Comparison of ENCODE assay signal across 8 cellular contexts in the genomic region with DNA sequence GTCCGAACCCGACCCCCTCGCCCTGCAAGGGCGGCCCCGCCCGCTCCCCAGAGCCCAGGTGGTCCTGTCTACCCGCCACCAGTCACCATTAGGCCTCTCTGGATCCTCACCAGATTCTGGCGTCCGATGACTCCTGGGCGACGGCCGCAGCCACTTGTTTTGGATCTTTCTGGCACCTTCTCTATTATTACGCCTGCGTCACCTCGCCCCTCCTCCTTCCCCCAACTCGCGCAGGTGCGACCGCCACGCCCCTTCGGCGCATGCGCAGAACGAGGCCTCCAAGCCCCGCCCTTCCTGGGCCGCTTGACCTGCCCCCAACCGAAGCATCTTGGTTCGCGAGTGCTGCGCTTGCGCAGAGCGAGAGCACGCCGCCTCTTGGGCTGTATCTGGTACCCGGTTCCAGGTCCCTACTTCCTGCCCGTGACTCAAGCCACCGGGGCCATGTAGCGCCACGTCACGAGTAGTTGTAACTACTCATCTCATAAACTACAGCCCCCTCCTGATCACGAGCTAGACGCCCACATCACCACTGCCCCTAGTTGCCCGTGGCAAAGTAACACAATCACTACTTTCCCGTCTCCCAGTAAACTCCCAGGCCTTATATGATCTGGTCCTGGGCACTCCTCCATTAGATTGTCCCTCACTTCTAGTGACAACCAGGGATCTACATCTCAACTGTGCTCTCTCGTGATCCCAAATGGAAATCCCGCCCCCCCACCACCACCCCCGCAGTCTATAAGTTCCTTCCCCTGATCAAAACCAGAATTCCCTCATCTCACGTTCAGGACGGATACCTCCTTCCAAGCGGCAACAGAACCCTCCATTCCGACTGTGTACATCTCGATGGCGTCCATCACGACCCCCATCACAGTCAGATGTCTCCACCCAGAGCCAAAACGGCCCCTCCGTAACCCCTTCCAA. TPM values are rescaled to one million over a fixed set of nuclear protein-coding genes. Genes with fewer than 3 reads are reported as not detected.
DNase-seq lines count a peak whose midpoint lies in the region; FAIRE-seq and TF ChIP-seq lines count a peak whose summit lies in the region.

A gene with protein sequence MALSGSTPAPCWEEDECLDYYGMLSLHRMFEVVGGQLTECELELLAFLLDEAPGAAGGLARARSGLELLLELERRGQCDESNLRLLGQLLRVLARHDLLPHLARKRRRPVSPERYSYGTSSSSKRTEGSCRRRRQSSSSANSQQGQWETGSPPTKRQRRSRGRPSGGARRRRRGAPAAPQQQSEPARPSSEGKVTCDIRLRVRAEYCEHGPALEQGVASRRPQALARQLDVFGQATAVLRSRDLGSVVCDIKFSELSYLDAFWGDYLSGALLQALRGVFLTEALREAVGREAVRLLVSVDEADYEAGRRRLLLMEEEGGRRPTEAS (minus strand): TSS at position 156 of the 921 bp plus-strand sequence. CDS start 670 bp downstream, outside the sequence.

- no peaks in the 10 kb centered on the region for H3K9me3 Mint-ChIP-seq in activated naive CD4-positive, alpha-beta T cell treated with anti-CD3 and anti-CD28 coated beads for 36 hours

- H3K4me3 Mint-ChIP-seq in activated naive CD4-positive, alpha-beta T cell treated with anti-CD3 and anti-CD28 coated beads for 36 hours = peak within 1 kb of the TSS; percentile 96

- DNase-seq in GDM1 (lab: John Stamatoyannopoulos, UW) = peak; percentile 96
- DNase-seq in HFF-Myc (ENCODE audit: extremely low read depth, low read depth) = peak; percentile 94
- DNase-seq in NAMALWA (ENCODE audit: low spot score) = peak; percentile 99
- DNase-seq in SK-N-DZ (ENCODE audit: low spot score) = peak; percentile 92
- peak; percentile 100 for DNase-seq in activated naive CD4-positive, alpha-beta T cell treated with anti-CD3 and anti-CD28 coated beads for 36 hours
- peak; percentile 91 to 92 for DNase-seq in frontal cortex (ENCODE audit: low spot score in 2 of 2)
- peak; percentile 91 for DNase-seq in non-pigmented ciliary epithelial cell (ENCODE audit: low read depth)
- DNase-seq in superior temporal gyrus (ENCODE audit: extremely low spot score) = peak; percentile 96

- H3K27me3 Mint-ChIP-seq in activated naive CD4-positive, alpha-beta T cell treated with anti-CD3 and anti-CD28 coated beads for 36 hours (ENCODE audit: low read depth) = no peaks in the 10 kb centered on the region

- no peak for TF ChIP-seq CTCF in HFF-Myc (IDR thresholded peaks at IDR 0.05; ENCODE audit: low read depth, low read length, missing control alignments)

- peaks cover 31% of the 10 kb centered on the region for H3K36me3 Mint-ChIP-seq in activated naive CD4-positive, alpha-beta T cell treated with anti-CD3 and anti-CD28 coated beads for 36 hours (ENCODE audit: low read depth)

- H3K27ac Mint-ChIP-seq in activated naive CD4-positive, alpha-beta T cell treated with anti-CD3 and anti-CD28 coated beads for 36 hours = peak within 1 kb of the TSS; percentile 94

- H3K4me1 Mint-ChIP-seq in activated naive CD4-positive, alpha-beta T cell treated with anti-CD3 and anti-CD28 coated beads for 36 hours (ENCODE audit: low read depth) = peaks cover 73% of the 10 kb centered on the region

- CTCF ChIA-PET in activated naive CD4-positive, alpha-beta T cell treated with anti-CD3 and anti-CD28 coated beads for 36 hours (lab: Charles Lee) = interaction anchor here (1.2 to 1.7 kb wide), 3 partner anchors 10 to 62 kb away, joined by 3 to 4 read pairs (median 4); no protein-coding TSS in a partner anchor

- FAIRE-seq in frontal cortex (lab: Jason Lieb, UNC) = no peak

- peak within 1 kb of the TSS; percentile 86 for H3K4me3 ChIP-seq in HFF-Myc (replicated peaks; ENCODE audit: low read depth, low read length)

- intact Hi-C loops in activated naive CD4-positive, alpha-beta T cell treated with anti-CD3 and anti-CD28 coated beads for 36 hours (cut with micrococcal nuclease) = loop anchor here (1.0 to 10.0 kb wide), 9 partner anchors 18 to 333 kb away; partner anchors contain the start of genes ARHGEF1, ERF, PAFAH1B3 and PRR19

RNA-seq across cellular contexts. Expression of the gene that starts here (rescaled TPM):
- polyA plus RNA-seq in SK-N-DZ (2014; cell fraction: cytosol; rRNA removed) = 50.8 and 59.3 TPM in 2 replicates
- polyA plus RNA-seq in SK-N-DZ (2014; cell fraction: nucleus; rRNA removed) = 44.6 and 50.5 TPM in 2 replicates
- 10 to 100 TPM; 24.8 to 26.0 TPM for total RNA-seq in activated naive CD4-positive, alpha-beta T cell treated with anti-CD3 and anti-CD28 coated beads for 36 hours
- 20.0 TPM for total RNA-seq in frontal cortex

Comparison
In these comparisons a context has a peak if more than half of its experiments do, and no peak if none do; other contexts are left out.
1. Peak in every context shown above with its lines: DNase-seq and H3K4me3 ChIP-seq.